9 cellular contexts compared by ENCODE assay signal in the genomic region with DNA sequence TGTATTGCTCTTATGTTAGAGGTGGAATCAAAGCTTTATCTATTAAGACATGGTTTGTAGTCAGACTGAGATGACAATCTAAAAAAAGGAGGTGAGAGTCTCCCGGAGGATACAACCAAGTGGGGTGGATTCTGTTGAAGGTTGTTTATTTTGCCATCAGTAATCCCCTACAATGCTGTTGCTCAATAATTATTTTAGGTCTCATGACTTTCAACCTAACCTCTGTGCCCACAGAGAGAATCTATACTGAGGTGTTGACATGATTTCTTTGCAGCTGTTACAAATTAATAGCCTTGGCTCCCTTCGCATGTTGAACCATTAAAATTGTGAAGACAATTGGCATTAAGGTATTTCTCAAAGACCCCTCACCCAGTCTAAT. TPM values are rescaled to one million over a fixed set of nuclear protein-coding genes. Genes with fewer than 3 reads are reported as not detected.
DNase-seq lines count a peak whose midpoint lies in the region; ATAC-seq and TF ChIP-seq lines count a peak whose summit lies in the region.
"Had no signal": no experiment of that assay in that cellular context is flagged by ENCODE, and none has a peak within 500 bp of the region (broad histone marks: within the 10 kb centered on the region; RNA-seq: fewer than 3 reads in every experiment).

No MANE protein-coding gene starts in this region.

- H3K4me3 Mint-ChIP-seq in activated CD4-positive, alpha-beta T cell treated with anti-CD3 and anti-CD28 coated beads, Interleukin-2, amount 10 ng/mL, durations not matched to agents 24 days and 14 days: peak overlapping the region; percentile 66
- H3K4me3 Mint-ChIP-seq in WTC11: no peak overlapping the region

- POLR2A ChIA-PET in WTC11 (lab: Charles Lee): interaction anchor here (0.9 kb wide), 1 partner anchor 9 kb away, joined by 3 read pairs; no protein-coding TSS in a partner anchor

- peak overlapping the region; percentile 90 to 96 (median 91) for H3K27ac ChIP-seq in gastrocnemius medialis

- no peak for DNase-seq in activated CD4-positive, alpha-beta T cell treated with anti-CD3 and anti-CD28 coated beads, Interleukin-2, amount 10 ng/mL, durations not matched to agents 24 days and 14 days
- no peak for DNase-seq in activated CD4-positive, alpha-beta T cell treated with anti-CD3 and anti-CD28 coated beads, Interleukin-2, amount 50 U/mL, for 4 hours
- DNase-seq in WTC11 (ENCODE audit: low spot score) (no peak), gastrocnemius medialis (no peak), NCI-H526 (lab: John Stamatoyannopoulos, UW) (no peak), superior temporal gyrus (ENCODE audit: extremely low spot score) (no peak)
- DNase-seq: left ventricle myocardium superior had no signal

- H3K36me3 ChIP-seq in gastrocnemius medialis: no peaks in the 10 kb centered on the region

- H3K36me3 Mint-ChIP-seq in activated CD4-positive, alpha-beta T cell treated with anti-CD3 and anti-CD28 coated beads, Interleukin-2, amount 10 ng/mL, durations not matched to agents 24 days and 14 days (ENCODE audit: low read depth): no peaks in the 10 kb centered on the region
- H3K36me3 Mint-ChIP-seq in WTC11: no peaks in the 10 kb centered on the region

- H3K9me3 ChIP-seq in gastrocnemius medialis: no peaks in the 10 kb centered on the region

- intact Hi-C loops in activated CD4-positive, alpha-beta T cell treated with anti-CD3 and anti-CD28 coated beads, Interleukin-2, amount 10 ng/mL, durations not matched to agents 24 days and 14 days (cut with micrococcal nuclease): loop anchor here (1.0 to 5.0 kb wide), 8 partner anchors 9 to 633 kb away; a partner anchor contains a TSS
- intact Hi-C loops in gastrocnemius medialis (cut with DNase I; ENCODE audit: low total_unique reads): loop anchor here (5.0 kb wide), 1 partner anchor 397 kb away; no protein-coding TSS in a partner anchor

- no peak for TF ChIP-seq CTCF in WTC11 (IDR thresholded peaks at IDR 0.05)
- no peak for TF ChIP-seq CTCF in gastrocnemius medialis (IDR thresholded peaks at IDR 0.05 in 4 of 5, conservative IDR thresholded peaks at IDR 0.05 in 1 of 5)

- H3K4me1 Mint-ChIP-seq in activated CD4-positive, alpha-beta T cell treated with anti-CD3 and anti-CD28 coated beads, Interleukin-2, amount 10 ng/mL, durations not matched to agents 24 days and 14 days: peaks cover 49% of the 10 kb centered on the region
- peaks cover 34% of the 10 kb centered on the region for H3K4me1 Mint-ChIP-seq in WTC11

- peak overlapping the region; percentile 88 for H3K27ac Mint-ChIP-seq in activated CD4-positive, alpha-beta T cell treated with anti-CD3 and anti-CD28 coated beads, Interleukin-2, amount 10 ng/mL, durations not matched to agents 24 days and 14 days
- H3K27ac Mint-ChIP-seq in WTC11: 0 out of 2 replicates have a peak overlapping the region, but pooled peaks have one; percentile 52

- ATAC-seq in HG02973 (IDR thresholded peaks at IDR 0.05; ENCODE audit: unreplicated experiment): peak; percentile 18
- no peak for ATAC-seq in WTC11
- peak; percentile 67 to 76 for ATAC-seq in gastrocnemius medialis
- ATAC-seq in GM21526 (IDR thresholded peaks at IDR 0.05; ENCODE audit: low FRiP score, unreplicated experiment): no peak

- CTCF ChIA-PET in WTC11 (lab: Charles Lee): interaction anchor here (1.0 kb wide), 1 partner anchor 9 kb away, joined by 3 read pairs; no protein-coding TSS in a partner anchor

- H3K27me3 Mint-ChIP-seq in activated CD4-positive, alpha-beta T cell treated with anti-CD3 and anti-CD28 coated beads, Interleukin-2, amount 10 ng/mL, durations not matched to agents 24 days and 14 days: peaks cover 34% of the 10 kb centered on the region
- no peaks in the 10 kb centered on the region for H3K27me3 Mint-ChIP-seq in WTC11 (ENCODE audit: low read depth)

- in situ Hi-C loops in gastrocnemius medialis (cut with MboI; ENCODE audit: low sequenced_read_pairs in 4 of 4): loop anchor here in 1 of 4 donors (10.0 kb wide), 1 partner anchor 95 kb away; no protein-coding TSS in a partner anchor

- no peak overlapping the region for H3K4me3 ChIP-seq in gastrocnemius medialis

- no peaks in the 10 kb centered on the region for H3K9me3 Mint-ChIP-seq in activated CD4-positive, alpha-beta T cell treated with anti-CD3 and anti-CD28 coated beads, Interleukin-2, amount 10 ng/mL, durations not matched to agents 24 days and 14 days
- H3K9me3 Mint-ChIP-seq in WTC11: no peaks in the 10 kb centered on the region

- TF ChIP-seq POLR2A in gastrocnemius medialis (IDR thresholded peaks at IDR 0.05): peak in 1 of 2 donors; percentile 38

- no peaks in the 10 kb centered on the region for H3K27me3 ChIP-seq in gastrocnemius medialis

- H3K4me1 ChIP-seq in gastrocnemius medialis: peaks cover 30 to 38% of the 10 kb centered on the region in 2 donors

TF ChIP-seq in WTC11, 78 proteins besides CTCF, POLR2A, EP300 and RAD21 (continues in another document):
- TF ChIP-seq NFE2L1 (CRISPR knock-in tag; IDR thresholded peaks at IDR 0.05): no peak
- TF ChIP-seq SMAD3 (CRISPR knock-in tag; IDR thresholded peaks at IDR 0.05; ENCODE audit: borderline replicate concordance): no peak
- TF ChIP-seq, protein P1, sequence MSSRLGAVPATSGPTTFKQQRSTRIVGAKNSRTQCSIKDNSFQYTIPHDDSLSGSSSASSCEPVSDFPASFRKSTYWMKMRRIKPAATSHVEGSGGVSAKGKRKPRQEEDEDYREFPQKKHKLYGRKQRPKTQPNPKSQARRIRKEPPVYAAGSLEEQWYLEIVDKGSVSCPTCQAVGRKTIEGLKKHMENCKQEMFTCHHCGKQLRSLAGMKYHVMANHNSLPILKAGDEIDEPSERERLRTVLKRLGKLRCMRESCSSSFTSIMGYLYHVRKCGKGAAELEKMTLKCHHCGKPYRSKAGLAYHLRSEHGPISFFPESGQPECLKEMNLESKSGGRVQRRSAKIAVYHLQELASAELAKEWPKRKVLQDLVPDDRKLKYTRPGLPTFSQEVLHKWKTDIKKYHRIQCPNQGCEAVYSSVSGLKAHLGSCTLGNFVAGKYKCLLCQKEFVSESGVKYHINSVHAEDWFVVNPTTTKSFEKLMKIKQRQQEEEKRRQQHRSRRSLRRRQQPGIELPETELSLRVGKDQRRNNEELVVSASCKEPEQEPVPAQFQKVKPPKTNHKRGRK (CRISPR knock-in tag; IDR thresholded peaks at IDR 0.05; ENCODE audit: borderline replicate concordance): no peak
- TF ChIP-seq NR1H2 (CRISPR knock-in tag; IDR thresholded peaks at IDR 0.05): no peak
- no peak for TF ChIP-seq ZNF263 (CRISPR knock-in tag; IDR thresholded peaks at IDR 0.05; ENCODE audit: low read depth)
- TF ChIP-seq RELA (CRISPR knock-in tag; IDR thresholded peaks at IDR 0.05; ENCODE audit: borderline replicate concordance): no peak
- TF ChIP-seq, protein P2, sequence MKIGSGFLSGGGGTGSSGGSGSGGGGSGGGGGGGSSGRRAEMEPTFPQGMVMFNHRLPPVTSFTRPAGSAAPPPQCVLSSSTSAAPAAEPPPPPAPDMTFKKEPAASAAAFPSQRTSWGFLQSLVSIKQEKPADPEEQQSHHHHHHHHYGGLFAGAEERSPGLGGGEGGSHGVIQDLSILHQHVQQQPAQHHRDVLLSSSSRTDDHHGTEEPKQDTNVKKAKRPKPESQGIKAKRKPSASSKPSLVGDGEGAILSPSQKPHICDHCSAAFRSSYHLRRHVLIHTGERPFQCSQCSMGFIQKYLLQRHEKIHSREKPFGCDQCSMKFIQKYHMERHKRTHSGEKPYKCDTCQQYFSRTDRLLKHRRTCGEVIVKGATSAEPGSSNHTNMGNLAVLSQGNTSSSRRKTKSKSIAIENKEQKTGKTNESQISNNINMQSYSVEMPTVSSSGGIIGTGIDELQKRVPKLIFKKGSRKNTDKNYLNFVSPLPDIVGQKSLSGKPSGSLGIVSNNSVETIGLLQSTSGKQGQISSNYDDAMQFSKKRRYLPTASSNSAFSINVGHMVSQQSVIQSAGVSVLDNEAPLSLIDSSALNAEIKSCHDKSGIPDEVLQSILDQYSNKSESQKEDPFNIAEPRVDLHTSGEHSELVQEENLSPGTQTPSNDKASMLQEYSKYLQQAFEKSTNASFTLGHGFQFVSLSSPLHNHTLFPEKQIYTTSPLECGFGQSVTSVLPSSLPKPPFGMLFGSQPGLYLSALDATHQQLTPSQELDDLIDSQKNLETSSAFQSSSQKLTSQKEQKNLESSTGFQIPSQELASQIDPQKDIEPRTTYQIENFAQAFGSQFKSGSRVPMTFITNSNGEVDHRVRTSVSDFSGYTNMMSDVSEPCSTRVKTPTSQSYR (CRISPR knock-in tag; IDR thresholded peaks at IDR 0.05): no peak
- no peak for TF ChIP-seq CREB1 (CRISPR knock-in tag; IDR thresholded peaks at IDR 0.05)
- TF ChIP-seq, protein P3, sequence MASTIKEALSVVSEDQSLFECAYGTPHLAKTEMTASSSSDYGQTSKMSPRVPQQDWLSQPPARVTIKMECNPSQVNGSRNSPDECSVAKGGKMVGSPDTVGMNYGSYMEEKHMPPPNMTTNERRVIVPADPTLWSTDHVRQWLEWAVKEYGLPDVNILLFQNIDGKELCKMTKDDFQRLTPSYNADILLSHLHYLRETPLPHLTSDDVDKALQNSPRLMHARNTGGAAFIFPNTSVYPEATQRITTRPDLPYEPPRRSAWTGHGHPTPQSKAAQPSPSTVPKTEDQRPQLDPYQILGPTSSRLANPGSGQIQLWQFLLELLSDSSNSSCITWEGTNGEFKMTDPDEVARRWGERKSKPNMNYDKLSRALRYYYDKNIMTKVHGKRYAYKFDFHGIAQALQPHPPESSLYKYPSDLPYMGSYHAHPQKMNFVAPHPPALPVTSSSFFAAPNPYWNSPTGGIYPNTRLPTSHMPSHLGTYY (CRISPR knock-in tag; IDR thresholded peaks at IDR 0.05): no peak
- TF ChIP-seq ELF4 (CRISPR knock-in tag; IDR thresholded peaks at IDR 0.05; ENCODE audit: low read depth): no peak
- TF ChIP-seq, protein P4, sequence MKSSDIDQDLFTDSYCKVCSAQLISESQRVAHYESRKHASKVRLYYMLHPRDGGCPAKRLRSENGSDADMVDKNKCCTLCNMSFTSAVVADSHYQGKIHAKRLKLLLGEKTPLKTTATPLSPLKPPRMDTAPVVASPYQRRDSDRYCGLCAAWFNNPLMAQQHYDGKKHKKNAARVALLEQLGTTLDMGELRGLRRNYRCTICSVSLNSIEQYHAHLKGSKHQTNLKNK (CRISPR knock-in tag; IDR thresholded peaks at IDR 0.05): no peak
- TF ChIP-seq, protein P5, sequence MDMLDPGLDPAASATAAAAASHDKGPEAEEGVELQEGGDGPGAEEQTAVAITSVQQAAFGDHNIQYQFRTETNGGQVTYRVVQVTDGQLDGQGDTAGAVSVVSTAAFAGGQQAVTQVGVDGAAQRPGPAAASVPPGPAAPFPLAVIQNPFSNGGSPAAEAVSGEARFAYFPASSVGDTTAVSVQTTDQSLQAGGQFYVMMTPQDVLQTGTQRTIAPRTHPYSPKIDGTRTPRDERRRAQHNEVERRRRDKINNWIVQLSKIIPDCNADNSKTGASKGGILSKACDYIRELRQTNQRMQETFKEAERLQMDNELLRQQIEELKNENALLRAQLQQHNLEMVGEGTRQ (CRISPR knock-in tag; IDR thresholded peaks at IDR 0.05): no peak
- no peak for TF ChIP-seq GABPB1 (CRISPR knock-in tag; IDR thresholded peaks at IDR 0.05)

RNA-seq across cellular contexts. Expression of a gene that starts 28.7 kb away (rescaled TPM):
- 26.5 and 29.6 TPM in 2 replicates for total RNA-seq in activated CD4-positive, alpha-beta T cell treated with anti-CD3 and anti-CD28 coated beads, Interleukin-2, amount 10 ng/mL, durations not matched to agents 24 days and 14 days
- total RNA-seq in WTC11 (2021): 23.9 to 57.4 TPM (median 50.8 TPM) in 3 replicates
- 100 to 1,000 TPM in 1 of 4 donors, 10 to 100 TPM in 3; 16.3 to 110 (median 53.5) TPM for total RNA-seq in gastrocnemius medialis

Comparison
In these comparisons a context has a peak if more than half of its experiments do, and no peak if none do; other contexts are left out.
1. ATAC-seq: peak in HG02973 (single experiment) and gastrocnemius medialis (2 of 2); none in WTC11 (single experiment) and GM21526 (single experiment).